In genomic region chr21:43333301-43334062, GRCh38 we compare ENCODE assay signal across 8 cellular contexts.
DNase-seq lines count a peak whose midpoint lies in the region; ATAC-seq, FAIRE-seq and TF ChIP-seq lines count a peak whose summit lies in the region.

No MANE protein-coding gene starts in this region.

- TF ChIP-seq CTCF in bronchial epithelial cell (IDR thresholded peaks at IDR 0.05; ENCODE audit: insufficient read depth, low read length, severe bottlenecking) (no peak), HepG2 (CRISPR knock-in tag; IDR thresholded peaks at IDR 0.05) (0 out of 2 replicates have a peak, but pooled peaks have one; percentile 5)

- no peak overlapping the region for H2AFZ ChIP-seq in HepG2 (ENCODE audit: low read length)

- peak overlapping the region; percentile 45 for H3K9ac ChIP-seq in HepG2 (ENCODE audit: insufficient read depth, low read depth, low read length)

- peaks cover 28% of the 10 kb centered on the region for H3K4me1 Mint-ChIP-seq in stimulated activated effector memory CD8-positive, alpha-beta T cell treated with anti-CD3 and anti-CD28 coated beads, Interleukin-12 subunit alpha, Interleukin-12 subunit beta, amount 100 ng/mL, for 72 hours

- peaks cover 6% of the 10 kb centered on the region for H3K9me3 Mint-ChIP-seq in stimulated activated effector memory CD8-positive, alpha-beta T cell treated with anti-CD3 and anti-CD28 coated beads, Interleukin-12 subunit alpha, Interleukin-12 subunit beta, amount 100 ng/mL, for 72 hours

- no peak overlapping the region for H3K4me3 ChIP-seq in bronchial epithelial cell (ENCODE audit: low read depth, low read length)
- peak overlapping the region; percentile 36 to 63 (median 40) for H3K4me3 ChIP-seq in HepG2 (replicated peaks in 1 of 3; ENCODE audit: insufficient read depth in 1 of 3, low read depth in 2 of 3, low read length in 3 of 3)

- no TSS peak for BruUV-seq in HepG2 (replicated peaks; lab: Mats Ljungman, UMichigan)

- no peak overlapping the region for H3K4me3 Mint-ChIP-seq in stimulated activated effector memory CD8-positive, alpha-beta T cell treated with anti-CD3 and anti-CD28 coated beads, Interleukin-12 subunit alpha, Interleukin-12 subunit beta, amount 100 ng/mL, for 72 hours

- FAIRE-seq in bronchial epithelial cell (lab: Jason Lieb, UNC) (peak; percentile 60), HepG2 (lab: Jason Lieb, UNC) (peak; percentile 77), urothelium cell line (lab: Jason Lieb, UNC) (peak; percentile 68)

- ATAC-seq in HepG2 (peak; percentile 78), HG02981 (IDR thresholded peaks at IDR 0.05; ENCODE audit: unreplicated experiment) (no peak), GM21576 (IDR thresholded peaks at IDR 0.05; ENCODE audit: unreplicated experiment) (no peak)
- ATAC-seq in stimulated activated effector memory CD8-positive, alpha-beta T cell treated with anti-CD3 and anti-CD28 coated beads, Interleukin-12 subunit alpha, Interleukin-12 subunit beta, amount 100 ng/mL, for 72 hours, result no peak

- H3K27me3 ChIP-seq in bronchial epithelial cell (ENCODE audit: control insufficient read depth, insufficient read depth, low read length) (no peaks in the 10 kb centered on the region), HepG2 (ENCODE audit: control insufficient read depth in 1 of 2, insufficient read depth in 2 of 2, low read length in 2 of 2) (peaks cover 1 to 30% of the 10 kb centered on the region in 2 experiments; a peak in 3 of 5 replicates)

- peak overlapping the region; percentile 90 for H3K4me2 ChIP-seq in HepG2 (ENCODE audit: low read depth, low read length)

- no peaks in the 10 kb centered on the region for H3K36me3 ChIP-seq in bronchial epithelial cell (ENCODE audit: control insufficient read depth, insufficient read depth, low read length)
- no peaks in the 10 kb centered on the region for H3K36me3 ChIP-seq in HepG2 (replicated peaks in 1 of 2; ENCODE audit: control insufficient read depth in 1 of 2, insufficient read depth in 2 of 2, low read length in 2 of 2)

- intact Hi-C loops in HepG2 (cut with micrococcal nuclease; ENCODE audit: unreplicated experiment), result no loop called here

- 0 out of 4 replicates have a peak, but pooled peaks of 1 of the 2 experiments have one; percentile 14 for TF ChIP-seq EP300 in HepG2 (IDR thresholded peaks at IDR 0.05; ENCODE audit: low read depth in 2 of 2, low read length in 2 of 2)
- peak; percentile 11; the same call in 1 of the 2 replicates for TF ChIP-seq EP300 in HepG2 (CRISPR knock-in tag; IDR thresholded peaks at IDR 0.05; ENCODE audit: borderline replicate concordance)

- H3K27ac Mint-ChIP-seq in stimulated activated effector memory CD8-positive, alpha-beta T cell treated with anti-CD3 and anti-CD28 coated beads, Interleukin-12 subunit alpha, Interleukin-12 subunit beta, amount 100 ng/mL, for 72 hours, result no peak overlapping the region

- in situ Hi-C loops in HepG2 (cut with HindIII; ENCODE audit: extremely low pct_ligation_motif_present, low pct_unique_long_range_greater_than_20kb), result loop anchor here (5.0 kb wide), 1 partner anchor 46 kb away; no protein-coding TSS in a partner anchor

- peak; percentile 47 to 53 for DNase-seq in SHP77 (lab: John Stamatoyannopoulos, UW)
- no peak for DNase-seq in SHP77 treated with DMSO at 0.1 percent for 48 hours (lab: John Stamatoyannopoulos, UW)
- peak; percentile 93 for DNase-seq in bronchial epithelial cell (ENCODE audit: low read depth)
- peak; percentile 68 for DNase-seq in HepG2 (ENCODE audit: low spot score)
- DNase-seq in urothelium cell line (ENCODE audit: low spot score), result peak; percentile 75
- DNase-seq in stimulated activated effector memory CD8-positive, alpha-beta T cell treated with anti-CD3 and anti-CD28 coated beads, Interleukin-12 subunit alpha, Interleukin-12 subunit beta, amount 100 ng/mL, for 72 hours (ENCODE audit: low spot score in 2 of 2), result no peak

- CTCF ChIA-PET in HepG2 (lab: Yijun Ruan, JAX; ENCODE audit: low intra/inter-chr PET ratio, low total read pairs), result no interaction called here

- no peaks in the 10 kb centered on the region for H4K20me1 ChIP-seq in HepG2 (ENCODE audit: insufficient read depth, low read length)

- WGBS in HepG2 (ENCODE audit: low lambda C conversion rate), result 0% methylated on average over 16 of the region's 35 CpGs

- TF ChIP-seq POLR2A in HepG2 (IDR thresholded peaks at IDR 0.05; ENCODE audit: insufficient read depth in 1 of 2, low read depth in 2 of 2, low read length in 2 of 2), result no peak

- H3K79me2 ChIP-seq in HepG2 (ENCODE audit: insufficient read depth, low read length), result no peaks in the 10 kb centered on the region

- H3K9me3 ChIP-seq in HepG2 (ENCODE audit: low read length), result no peaks in the 10 kb centered on the region

- peak; percentile 11; the same call in 1 of the 2 replicates for TF ChIP-seq RAD21 in HepG2 (CRISPR knock-in tag; IDR thresholded peaks at IDR 0.05)

- peaks cover 33% of the 10 kb centered on the region for H3K36me3 Mint-ChIP-seq in stimulated activated effector memory CD8-positive, alpha-beta T cell treated with anti-CD3 and anti-CD28 coated beads, Interleukin-12 subunit alpha, Interleukin-12 subunit beta, amount 100 ng/mL, for 72 hours

- peak overlapping the region; percentile 12 for H3K27ac ChIP-seq in HepG2 (ENCODE audit: extremely low read length, insufficient read depth, low read length)

- peaks cover 51% of the 10 kb centered on the region for H3K4me1 ChIP-seq in HepG2 (ENCODE audit: insufficient read depth, low read length)

- POLR2A ChIA-PET in HepG2 (lab: Yijun Ruan, JAX), result interaction anchor here (0.9 to 2.2 kb wide), 6 partner anchors 10 to 276 kb away, joined by 3 to 13 read pairs (median 7); no protein-coding TSS in a partner anchor

TF ChIP-seq in HepG2, 621 proteins besides CTCF, POLR2A, EP300 and RAD21 (continues in another document):
- TF ChIP-seq SP5 (CRISPR knock-in tag; IDR thresholded peaks at IDR 0.05; ENCODE audit: borderline replicate concordance, low read depth), result peak; percentile 43; the same call in 1 of the 2 replicates
- TF ChIP-seq ESRRA (CRISPR knock-in tag; IDR thresholded peaks at IDR 0.05; ENCODE audit: low read depth), result no peak
- peak; percentile 32; the same call in 1 of the 2 replicates for TF ChIP-seq ARID4A (CRISPR knock-in tag; IDR thresholded peaks at IDR 0.05; ENCODE audit: borderline replicate concordance)
- TF ChIP-seq ZNF446 (CRISPR knock-in tag; IDR thresholded peaks at IDR 0.05), result no peak
- TF ChIP-seq ZGPAT (CRISPR knock-in tag; IDR thresholded peaks at IDR 0.05), result peak; percentile 28; the same call in 1 of the 2 replicates
- TF ChIP-seq NFE2 (CRISPR knock-in tag; IDR thresholded peaks at IDR 0.05), result no peak
- TF ChIP-seq CHD2 (IDR thresholded peaks at IDR 0.05; ENCODE audit: low read depth, low read length), result no peak
- TF ChIP-seq ZNF20 (CRISPR knock-in tag; IDR thresholded peaks at IDR 0.05), result no peak
- TF ChIP-seq LCORL (IDR thresholded peaks at IDR 0.05), result no peak
- TF ChIP-seq LCORL (CRISPR knock-in tag; IDR thresholded peaks at IDR 0.05), result peak; percentile 57; the same call in 1 of the 2 replicates
- TF ChIP-seq ZNF496 (CRISPR knock-in tag; IDR thresholded peaks at IDR 0.05; ENCODE audit: insufficient replicate concordance), result no peak
- no peak for TF ChIP-seq TERF1 (CRISPR knock-in tag; IDR thresholded peaks at IDR 0.05)

Comparison
In these comparisons a context has a peak if more than half of its experiments do, and no peak if none do; other contexts are left out.
1. DNase-seq: peak in SHP77 (2 of 2), bronchial epithelial cell (single experiment), HepG2 (single experiment) and urothelium cell line (single experiment); none in SHP77 treated with DMSO at 0.1 percent for 48 hours (single experiment) and stimulated activated effector memory CD8-positive, alpha-beta T cell treated with anti-CD3 and anti-CD28 coated beads, Interleukin-12 subunit alpha, Interleukin-12 subunit beta, amount 100 ng/mL, for 72 hours (0 of 2).